ENCODE assay signal across 26 cellular contexts in genomic region chr1:31166462-31166861, GRCh38.
DNase-seq lines count a peak whose midpoint lies in the region; ATAC-seq and TF ChIP-seq lines count a peak whose summit lies in the region.
"Had no signal": no experiment of that assay in that cellular context is flagged by ENCODE, and none has a peak within 500 bp of the region (broad histone marks: within the 10 kb centered on the region; RNA-seq: fewer than 3 reads in every experiment).

No MANE protein-coding gene starts in this region.

- no peaks in the 10 kb centered on the region for H3K36me3 Mint-ChIP-seq in endodermal cell (ENCODE audit: low read depth)
- H3K36me3 Mint-ChIP-seq: CD4-positive, alpha-beta memory T cell had no signal

- H2AFZ ChIP-seq in trophoblast cell (ENCODE audit: insufficient read depth, low read length, poor library complexity): no peak overlapping the region

- no peak overlapping the region for H3K4me3 ChIP-seq in NT2/D1 (ENCODE audit: insufficient read length, low read depth)
- H3K4me3 ChIP-seq in endodermal cell (ENCODE audit: low read length): no peak overlapping the region
- no peak overlapping the region for H3K4me3 ChIP-seq in trophoblast cell (ENCODE audit: low read depth, low read length)
- H3K4me3 ChIP-seq: BLaER1, GM12878, Peyer's patch had no signal

- H2BK120ac ChIP-seq in trophoblast cell (ENCODE audit: insufficient read depth, low read length, poor library complexity): no peak overlapping the region

- no peak overlapping the region for H2AK5ac ChIP-seq in trophoblast cell (ENCODE audit: low read length)

- H3K14ac ChIP-seq in trophoblast cell (ENCODE audit: low read length): no peak overlapping the region

- TF ChIP-seq CTCF in endodermal cell (conservative IDR thresholded peaks at IDR 0.05): no peak

- DNase-seq in SIG-M5 treated with dmso at 0.1 percent for 504 hours (lab: John Stamatoyannopoulos, UW; ENCODE audit: unreplicated experiment) (peak; percentile 12), SIG-M5 (lab: John Stamatoyannopoulos, UW) (no peak), NT2/D1 (ENCODE audit: low read depth, low spot score) (no peak), endodermal cell (peak; percentile 70), trophoblast cell (no peak), UCSD-AML1 (lab: John Stamatoyannopoulos, UW; ENCODE audit: unreplicated experiment) (no peak), SW480 (ENCODE audit: low spot score) (no peak)
- DNase-seq: ACHN; Caco-2; CD4-positive, alpha-beta memory T cell; DMS 273 treated with DMSO at 0.1 percent for 48 hours; DMS79 treated with DMSO at 0.1 percent for 48 hours; GOT3; MM.1S; NCI-H1092 treated with DMSO at 0.1 percent for 48 hours; NCI-H1436 treated with DMSO at 0.1 percent for 48 hours; NCI-H2029; NCI-H2227 treated with DMSO at 0.1 percent for 48 hours; NCI-H510A; NCI-H748 treated with DMSO at 0.1 percent for 48 hours; Peyer's patch had no signal

- no peak overlapping the region for H4K12ac ChIP-seq in trophoblast cell (ENCODE audit: low read depth, low read length)

- WGBS in endodermal cell (ENCODE audit: insufficient coverage in 1 of 2, insufficient read length in 1 of 2), 2 experiments: 79 to 80% methylated on average over 6 to 8 of the region's 8 CpGs
- no CpG with 5 or more reads among the region's 8 CpGs for WGBS in trophoblast cell (ENCODE audit: extremely low coverage, insufficient coverage, insufficient read length)

- no peak overlapping the region for H2BK5ac ChIP-seq in trophoblast cell (ENCODE audit: low read depth, low read length, poor library complexity)

- no peak overlapping the region for H4K8ac ChIP-seq in trophoblast cell (ENCODE audit: low read depth, low read length)

- H3K23ac ChIP-seq in trophoblast cell (ENCODE audit: low read length): no peak overlapping the region

- H3K27me3 ChIP-seq in NT2/D1 (ENCODE audit: insufficient read depth, insufficient read length) (no peaks in the 10 kb centered on the region), endodermal cell (ENCODE audit: control insufficient read depth, insufficient read depth, low read length, poor library complexity, severe bottlenecking) (no peaks in the 10 kb centered on the region), trophoblast cell (ENCODE audit: insufficient read depth, low read length) (no peaks in the 10 kb centered on the region)
- H3K27me3 ChIP-seq: BLaER1, Peyer's patch had no signal

- H3K4me1 Mint-ChIP-seq in endodermal cell: peaks cover 22% of the 10 kb centered on the region

- H2BK12ac ChIP-seq in trophoblast cell (ENCODE audit: low read length): peak overlapping the region; percentile 6

- H3K18ac ChIP-seq in trophoblast cell (ENCODE audit: low read length): no peak overlapping the region

- no peaks in the 10 kb centered on the region for H3K9me3 Mint-ChIP-seq in endodermal cell
- H3K9me3 Mint-ChIP-seq: CD4-positive, alpha-beta memory T cell had no signal

- H3K36me3 ChIP-seq in NT2/D1 (ENCODE audit: insufficient read depth, insufficient read length, low read length) (no peaks in the 10 kb centered on the region), endodermal cell (ENCODE audit: control insufficient read depth, insufficient read depth, low read length) (no peaks in the 10 kb centered on the region), trophoblast cell (ENCODE audit: control insufficient read depth in 1 of 2, insufficient read depth in 2 of 2, low read length in 2 of 2) (no peaks in the 10 kb centered on the region)
- H3K36me3 ChIP-seq: BLaER1, Peyer's patch had no signal

- no peak overlapping the region for H3K4me2 ChIP-seq in trophoblast cell (ENCODE audit: low read length)
- H3K4me2 ChIP-seq: BLaER1 had no signal

- H3K27me3 Mint-ChIP-seq in endodermal cell (ENCODE audit: insufficient read depth): no peaks in the 10 kb centered on the region

- H4K91ac ChIP-seq in trophoblast cell (ENCODE audit: low read depth, low read length): peak overlapping the region; percentile 28

- H3K79me1 ChIP-seq in trophoblast cell (ENCODE audit: low read length): peaks cover 6% of the 10 kb centered on the region

- no peak overlapping the region for H3K4ac ChIP-seq in trophoblast cell (ENCODE audit: low read depth, low read length)

- H3K27ac ChIP-seq in endodermal cell (ENCODE audit: low read depth, low read length) (no peak overlapping the region), trophoblast cell (ENCODE audit: low read depth, low read length) (no peak overlapping the region)
- H3K27ac ChIP-seq: 22Rv1, BLaER1, Peyer's patch had no signal

- H3K4me1 ChIP-seq in NT2/D1 (ENCODE audit: insufficient read depth, insufficient read length) (peaks cover 11% of the 10 kb centered on the region), endodermal cell (ENCODE audit: control insufficient read depth, insufficient read depth, low read length) (no peaks in the 10 kb centered on the region), trophoblast cell (ENCODE audit: control insufficient read depth in 1 of 2, insufficient read depth in 2 of 2, low read length in 2 of 2) (peaks cover 11 to 14% of the 10 kb centered on the region in 2 experiments)

- peaks cover 1% of the 10 kb centered on the region for H3K79me2 ChIP-seq in trophoblast cell (ENCODE audit: control insufficient read depth, insufficient read depth, low read length, poor library complexity)

- no peak overlapping the region for H3K27ac Mint-ChIP-seq in endodermal cell
- H3K27ac Mint-ChIP-seq: CD4-positive, alpha-beta memory T cell had no signal

- H3K4me3 Mint-ChIP-seq in endodermal cell: no peak overlapping the region
- H3K4me3 Mint-ChIP-seq: CD4-positive, alpha-beta memory T cell had no signal

- H3K9ac ChIP-seq in NT2/D1 (ENCODE audit: insufficient read length, low read depth): peak overlapping the region; percentile 27
- no peak overlapping the region for H3K9ac ChIP-seq in endodermal cell (ENCODE audit: extremely low read depth, low read length, poor library complexity, severe bottlenecking)
- no peak overlapping the region for H3K9ac ChIP-seq in trophoblast cell (ENCODE audit: low read length)
- H3K9ac ChIP-seq: BLaER1 had no signal

- no peaks in the 10 kb centered on the region for H3K9me3 ChIP-seq in NT2/D1 (ENCODE audit: insufficient read depth, low read length)
- no peaks in the 10 kb centered on the region for H3K9me3 ChIP-seq in endodermal cell (ENCODE audit: control insufficient read depth, low read length)
- no peaks in the 10 kb centered on the region for H3K9me3 ChIP-seq in trophoblast cell (ENCODE audit: insufficient read depth, low read depth, low read length)
- H3K9me3 ChIP-seq: BLaER1, Caco-2, Peyer's patch had no signal

- no peak for ATAC-seq in GM21360 (IDR thresholded peaks at IDR 0.05; ENCODE audit: unreplicated experiment)
- ATAC-seq: GM12878, Right ventricle myocardium inferior had no signal

Comparison
In these comparisons a context has a peak if more than half of its experiments do, and no peak if none do; other contexts are left out.
1. DNase-seq: peak in SIG-M5 treated with dmso at 0.1 percent for 504 hours (single experiment) and endodermal cell (single experiment); none in SIG-M5 (single experiment), NT2/D1 (single experiment), trophoblast cell (0 of 2), UCSD-AML1 (single experiment) and SW480 (single experiment).